10 cellular contexts compared by ENCODE assay signal in the genomic region with DNA sequence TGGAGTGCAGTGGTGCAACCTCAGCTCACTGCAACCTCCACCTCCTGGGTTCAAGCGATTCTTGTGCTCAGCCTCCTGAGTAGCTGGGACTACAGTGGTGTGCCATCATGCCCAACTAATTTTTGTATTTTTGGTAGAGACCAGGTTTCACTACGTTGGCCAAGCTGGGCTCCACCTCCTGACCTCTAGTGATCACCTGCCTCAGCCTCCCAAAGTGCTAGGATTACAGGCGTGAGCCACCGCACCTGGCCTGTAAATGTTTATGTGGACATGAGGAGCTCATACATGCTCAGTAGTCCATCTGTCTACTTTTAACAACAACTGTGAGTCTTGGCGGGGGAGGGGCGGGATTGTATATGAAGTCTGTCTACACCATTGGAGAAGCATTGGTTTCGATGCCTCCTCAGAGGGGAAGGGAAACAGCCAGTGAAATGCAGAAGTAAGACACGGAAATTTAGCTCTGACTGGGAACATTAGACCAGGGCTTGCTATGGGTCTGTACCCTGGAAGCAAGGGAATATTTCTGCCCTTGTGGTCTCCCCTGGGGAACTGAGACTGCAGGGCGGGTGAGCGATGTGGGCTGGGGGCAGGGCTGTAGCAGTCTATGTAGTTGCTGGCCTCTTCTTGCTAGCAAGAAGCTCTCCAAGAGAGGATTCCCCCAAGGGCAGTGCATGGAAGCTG. TPM values are rescaled to one million over a fixed set of nuclear protein-coding genes. Genes with fewer than 3 reads are reported as not detected.
DNase-seq lines count a peak whose midpoint lies in the region; TF ChIP-seq lines count a peak whose summit lies in the region.
"Had no signal": no experiment of that assay in that cellular context is flagged by ENCODE, and none has a peak within 500 bp of the region (broad histone marks: within the 10 kb centered on the region; RNA-seq: fewer than 3 reads in every experiment).

No MANE protein-coding gene starts in this region.

- TF ChIP-seq EP300 in tibial nerve (IDR thresholded peaks at IDR 0.05) = peak in 1 of 2 donors; percentile 62

- H3K9me3 ChIP-seq in tibial nerve = no peaks in the 10 kb centered on the region
- H3K9me3 ChIP-seq in HAP-1 = no peaks in the 10 kb centered on the region

- H3K27me3 ChIP-seq in tibial nerve (no peaks in the 10 kb centered on the region), HAP-1 (ENCODE audit: low read depth) (no peaks in the 10 kb centered on the region)

- intact Hi-C loops in head of caudate nucleus (cut with DNase I) = no loop called here

- peak overlapping the region in 2 of 4 donors; percentile 4 to 53 for H3K27ac ChIP-seq in tibial nerve

- no peak overlapping the region for H3K4me3 ChIP-seq in tibial nerve
- no peak overlapping the region for H3K4me3 ChIP-seq in HAP-1

- WGBS in tibial nerve, 2 donors = 86 to 87% methylated on average over 10 of the region's 10 CpGs

- no peak for TF ChIP-seq CTCF in tibial nerve (IDR thresholded peaks at IDR 0.05)

- H3K36me3 ChIP-seq in tibial nerve = peaks cover 0 to 98% (median 11%) of the 10 kb centered on the region in 3 donors
- no peaks in the 10 kb centered on the region; the same call in 1 of the 2 replicates for H3K36me3 ChIP-seq in HAP-1 (replicated peaks)

- in situ Hi-C loops in KBM-7 (cut with MboI; ENCODE audit: low pct_unique_long_range_greater_than_20kb, low sequenced_read_pairs) (no loop called here), HAP-1 (cut with MboI; ENCODE audit: low sequenced_read_pairs) (no loop called here)

- H3K4me1 ChIP-seq in tibial nerve (peaks cover 0 to 5% (median 2%) of the 10 kb centered on the region in 4 donors), HAP-1 (no peaks in the 10 kb centered on the region)

- TF ChIP-seq POLR2A in tibial nerve (IDR thresholded peaks at IDR 0.05) = no peak

- peak; percentile 84 for DNase-seq in NCI-H82 (lab: John Stamatoyannopoulos, UW)
- no peak for DNase-seq in NCI-H82 treated with DMSO at 0.1 percent for 48 hours (lab: John Stamatoyannopoulos, UW; ENCODE audit: unreplicated experiment)
- peak; percentile 82 for DNase-seq in KBM-7
- peak in 34 of 42 donors; percentile 19 to 68 (median 50) for DNase-seq in head of caudate nucleus
- DNase-seq in tibial nerve (ENCODE audit: low spot score in 2 of 2) = peak; percentile 70 to 73
- no peak for DNase-seq in stimulated activated naive CD4-positive, alpha-beta T cell treated with Interleukin-2 at 50 U/mL for 16 hours (lab: John Stamatoyannopoulos, UW)
- DNase-seq in cerebellar cortex (ENCODE audit: low spot score) = no peak
- no peak for DNase-seq in HAP-1 (ENCODE audit: low spot score in 2 of 2)
- DNase-seq: stimulated activated CD4-positive, alpha-beta T cell treated with anti-CD3 and anti-CD28 coated beads, Interleukin-12 subunit alpha, Interleukin-12 subunit beta, amount 100 ng/mL, for 4 hours had no signal

RNA-seq across cellular contexts. Expression of gene NUBP1, which starts 9.3 kb away (rescaled TPM):
- total RNA-seq in tibial nerve = 10 to 100 TPM; 13.6 to 20.5 (median 17.2) TPM

RNA-seq across cellular contexts. Expression of gene TEKT5, which starts 58.3 kb away (rescaled TPM):
- not detected for total RNA-seq in tibial nerve
- total RNA-seq: A172 had no signal

Comparison
In these comparisons a context has a peak if more than half of its experiments do, and no peak if none do; other contexts are left out.
1. DNase-seq: peak in NCI-H82 (single experiment), KBM-7 (single experiment), head of caudate nucleus (34 of 42) and tibial nerve (2 of 2); none in NCI-H82 treated with DMSO at 0.1 percent for 48 hours (single experiment), stimulated activated naive CD4-positive, alpha-beta T cell treated with Interleukin-2 at 50 U/mL for 16 hours (single experiment), cerebellar cortex (single experiment) and HAP-1 (0 of 2).